ENCODE assay signal across 10 cellular contexts in genomic region chr7:139635521-139636240, GRCh38.
DNase-seq lines count a peak whose midpoint lies in the region; ATAC-seq and TF ChIP-seq lines count a peak whose summit lies in the region.
"Had no signal": no experiment of that assay in that cellular context is flagged by ENCODE, and none has a peak within 500 bp of the region (broad histone marks: within the 10 kb centered on the region; RNA-seq: fewer than 3 reads in every experiment).

No MANE protein-coding gene starts in this region.

- peak overlapping the region; percentile 61 for H3K4me3 Mint-ChIP-seq in CD8-positive, alpha-beta T cell

- no peaks in the 10 kb centered on the region for H3K9me3 Mint-ChIP-seq in CD8-positive, alpha-beta T cell

- no peaks in the 10 kb centered on the region for H3K27me3 ChIP-seq in CD8-positive, alpha-beta T cell (ENCODE audit: insufficient read depth, low read length)

- CTCF ChIA-PET in CD8-positive, alpha-beta T cell (lab: Charles Lee), result interaction anchor here (0.8 to 3.2 kb wide), 3 partner anchors 11 to 34 kb away, joined by 3 to 27 read pairs (median 8); no protein-coding TSS in a partner anchor

- intact Hi-C loops in CD8-positive, alpha-beta T cell (cut with DNase I, micrococcal nuclease), result no loop called here

- peaks cover 63% of the 10 kb centered on the region for H3K4me1 Mint-ChIP-seq in CD8-positive, alpha-beta T cell (ENCODE audit: low read depth)

- H3K27ac Mint-ChIP-seq in CD8-positive, alpha-beta T cell, result peak overlapping the region; percentile 97

- H3K4me1 ChIP-seq in CD8-positive, alpha-beta T cell (ENCODE audit: insufficient read depth, low read length), result peaks cover 38% of the 10 kb centered on the region

- H3K27me3 Mint-ChIP-seq in CD8-positive, alpha-beta T cell (ENCODE audit: low read depth), result no peaks in the 10 kb centered on the region

- H3K36me3 Mint-ChIP-seq in CD8-positive, alpha-beta T cell, result peaks cover 22% of the 10 kb centered on the region

- no peaks in the 10 kb centered on the region for H3K9me3 ChIP-seq in CD8-positive, alpha-beta T cell (ENCODE audit: low read length)

- peak; percentile 93 for ATAC-seq in CD8-positive, alpha-beta T cell
- ATAC-seq in GM19463 (IDR thresholded peaks at IDR 0.05; ENCODE audit: unreplicated experiment), result no peak

- peak overlapping the region; percentile 47 for H3K27ac ChIP-seq in CD8-positive, alpha-beta T cell (ENCODE audit: low read depth, low read length)
- H3K27ac ChIP-seq: C4-2B had no signal

- DNase-seq in CD8-positive, alpha-beta T cell, result peak; percentile 41 to 91 (median 63)
- peak; percentile 64 to 65 for DNase-seq in activated CD4-positive, alpha-beta T cell treated with anti-CD3 and anti-CD28 coated beads for 4 hours
- DNase-seq in activated naive CD8-positive, alpha-beta T cell treated with anti-CD3 and anti-CD28 coated beads, Interleukin-2, amount 50 U/mL, for 16 hours (ENCODE audit: low read depth, low spot score), result peak; percentile 27
- peak; percentile 54 to 60 for DNase-seq in stimulated activated CD4-positive, alpha-beta T cell treated with anti-CD3 and anti-CD28 coated beads, Interleukin-15, amount 100 ng/mL, for 48 hours (ENCODE audit: low read depth in 2 of 2)
- DNase-seq in NCI-H1436 treated with DMSO at 0.1 percent for 48 hours (lab: John Stamatoyannopoulos, UW) (no peak), NCI-H2107 (lab: John Stamatoyannopoulos, UW) (no peak), DMS79 treated with DMSO at 0.1 percent for 48 hours (lab: John Stamatoyannopoulos, UW) (no peak)
- DNase-seq: aorta had no signal

- POLR2A ChIA-PET in CD8-positive, alpha-beta T cell (lab: Charles Lee), result interaction anchor here (0.6 to 1.0 kb wide), 2 partner anchors 12 to 782 kb away, joined by 4 read pairs; no protein-coding TSS in a partner anchor

- no peaks in the 10 kb centered on the region for H3K36me3 ChIP-seq in CD8-positive, alpha-beta T cell (ENCODE audit: insufficient read depth, low read length)

- peak overlapping the region; percentile 7 for H3K4me3 ChIP-seq in CD8-positive, alpha-beta T cell (ENCODE audit: low read depth, low read length)

- TF ChIP-seq CTCF in CD8-positive, alpha-beta T cell (IDR thresholded peaks at IDR 0.05), result no peak

Comparison
In these comparisons a context has a peak if more than half of its experiments do, and no peak if none do; other contexts are left out.
1. DNase-seq: peak in CD8-positive, alpha-beta T cell (7 of 7), activated CD4-positive, alpha-beta T cell treated with anti-CD3 and anti-CD28 coated beads for 4 hours (2 of 2), activated naive CD8-positive, alpha-beta T cell treated with anti-CD3 and anti-CD28 coated beads, Interleukin-2, amount 50 U/mL, for 16 hours (single experiment) and stimulated activated CD4-positive, alpha-beta T cell treated with anti-CD3 and anti-CD28 coated beads, Interleukin-15, amount 100 ng/mL, for 48 hours (2 of 2); none in NCI-H1436 treated with DMSO at 0.1 percent for 48 hours (single experiment), NCI-H2107 (single experiment) and DMS79 treated with DMSO at 0.1 percent for 48 hours (single experiment).